In the genomic region with DNA sequence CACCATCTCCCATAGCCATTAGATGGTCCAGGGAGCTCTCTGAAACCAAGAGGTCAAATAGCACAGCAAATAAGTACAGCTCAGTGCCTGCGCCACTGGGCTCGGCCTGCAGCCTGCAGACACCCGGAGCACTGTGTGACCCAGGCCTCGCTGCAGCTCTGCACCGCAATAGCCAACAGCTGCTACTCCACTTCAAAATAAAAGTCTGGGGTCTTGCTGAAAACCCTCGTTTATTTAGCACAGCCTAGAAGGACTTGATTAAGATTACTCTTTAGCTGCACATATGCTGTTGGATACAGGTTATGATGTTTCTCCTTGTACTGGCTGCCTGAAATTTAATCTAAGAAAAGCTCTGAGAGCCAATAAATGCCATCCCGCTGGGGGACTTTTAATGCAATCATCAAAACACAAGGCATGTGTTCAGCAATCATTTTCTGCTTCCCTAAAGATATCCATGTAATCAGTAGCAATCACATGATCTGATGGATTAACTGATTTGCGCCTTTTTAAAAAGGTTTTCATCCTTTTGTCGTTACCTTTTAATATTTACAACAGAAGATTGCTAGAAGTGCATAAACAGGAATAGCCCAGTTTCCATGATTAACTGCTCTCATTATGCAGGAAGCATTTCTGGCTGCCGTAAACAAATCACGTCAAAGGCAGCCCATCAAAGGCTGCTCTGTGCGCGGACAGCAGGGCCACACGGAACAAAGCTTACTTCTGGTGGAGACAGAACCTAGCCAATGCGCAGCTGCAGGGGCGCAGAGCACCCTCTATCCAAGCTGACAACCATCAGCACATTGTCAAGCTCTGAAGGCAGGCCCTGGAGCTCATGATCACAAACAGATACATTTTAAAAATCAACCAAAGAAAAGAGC, we compare ENCODE assay signal across 1 cellular context.
TF ChIP-seq lines count a peak whose summit lies in the region.

No MANE protein-coding gene starts in this region.

TF ChIP-seq in H1, 55 proteins besides CTCF, POLR2A, EP300 and RAD21:
- TF ChIP-seq EZH2 (IDR thresholded peaks at IDR 0.05; ENCODE audit: low read depth, low read length, severe bottlenecking) = no peak
- TF ChIP-seq SIN3A (conservative IDR thresholded peaks at IDR 0.05 in 1 of 2, IDR thresholded peaks at IDR 0.05 in 1 of 2; ENCODE audit: low read depth in 1 of 2, low read length in 2 of 2) = peak; percentile 17 to 56; a peak in 1 of 4 replicates
- TF ChIP-seq RFX5 (IDR thresholded peaks at IDR 0.05; ENCODE audit: borderline replicate concordance, low read depth, low read length) = 0 out of 2 replicates have a peak, but pooled peaks have one; percentile 12
- no peak for TF ChIP-seq BACH1 (IDR thresholded peaks at IDR 0.05; ENCODE audit: low read length)
- peak; percentile 74; the same call in 1 of the 2 replicates for TF ChIP-seq TCF12 (IDR thresholded peaks at IDR 0.05; ENCODE audit: low read depth, low read length)
- 0 out of 2 replicates have a peak, but pooled peaks have one; percentile 21 for TF ChIP-seq RBBP5 (IDR thresholded peaks at IDR 0.05; ENCODE audit: borderline replicate concordance, low read depth, low read length)
- peak; percentile 25 for TF ChIP-seq NANOG (IDR thresholded peaks at IDR 0.05; ENCODE audit: insufficient read depth, low read depth, low read length, poor library complexity, severe bottlenecking)
- peak; percentile 82 for TF ChIP-seq ASH2L (IDR thresholded peaks at IDR 0.05; ENCODE audit: low read length)
- TF ChIP-seq, protein P1, sequence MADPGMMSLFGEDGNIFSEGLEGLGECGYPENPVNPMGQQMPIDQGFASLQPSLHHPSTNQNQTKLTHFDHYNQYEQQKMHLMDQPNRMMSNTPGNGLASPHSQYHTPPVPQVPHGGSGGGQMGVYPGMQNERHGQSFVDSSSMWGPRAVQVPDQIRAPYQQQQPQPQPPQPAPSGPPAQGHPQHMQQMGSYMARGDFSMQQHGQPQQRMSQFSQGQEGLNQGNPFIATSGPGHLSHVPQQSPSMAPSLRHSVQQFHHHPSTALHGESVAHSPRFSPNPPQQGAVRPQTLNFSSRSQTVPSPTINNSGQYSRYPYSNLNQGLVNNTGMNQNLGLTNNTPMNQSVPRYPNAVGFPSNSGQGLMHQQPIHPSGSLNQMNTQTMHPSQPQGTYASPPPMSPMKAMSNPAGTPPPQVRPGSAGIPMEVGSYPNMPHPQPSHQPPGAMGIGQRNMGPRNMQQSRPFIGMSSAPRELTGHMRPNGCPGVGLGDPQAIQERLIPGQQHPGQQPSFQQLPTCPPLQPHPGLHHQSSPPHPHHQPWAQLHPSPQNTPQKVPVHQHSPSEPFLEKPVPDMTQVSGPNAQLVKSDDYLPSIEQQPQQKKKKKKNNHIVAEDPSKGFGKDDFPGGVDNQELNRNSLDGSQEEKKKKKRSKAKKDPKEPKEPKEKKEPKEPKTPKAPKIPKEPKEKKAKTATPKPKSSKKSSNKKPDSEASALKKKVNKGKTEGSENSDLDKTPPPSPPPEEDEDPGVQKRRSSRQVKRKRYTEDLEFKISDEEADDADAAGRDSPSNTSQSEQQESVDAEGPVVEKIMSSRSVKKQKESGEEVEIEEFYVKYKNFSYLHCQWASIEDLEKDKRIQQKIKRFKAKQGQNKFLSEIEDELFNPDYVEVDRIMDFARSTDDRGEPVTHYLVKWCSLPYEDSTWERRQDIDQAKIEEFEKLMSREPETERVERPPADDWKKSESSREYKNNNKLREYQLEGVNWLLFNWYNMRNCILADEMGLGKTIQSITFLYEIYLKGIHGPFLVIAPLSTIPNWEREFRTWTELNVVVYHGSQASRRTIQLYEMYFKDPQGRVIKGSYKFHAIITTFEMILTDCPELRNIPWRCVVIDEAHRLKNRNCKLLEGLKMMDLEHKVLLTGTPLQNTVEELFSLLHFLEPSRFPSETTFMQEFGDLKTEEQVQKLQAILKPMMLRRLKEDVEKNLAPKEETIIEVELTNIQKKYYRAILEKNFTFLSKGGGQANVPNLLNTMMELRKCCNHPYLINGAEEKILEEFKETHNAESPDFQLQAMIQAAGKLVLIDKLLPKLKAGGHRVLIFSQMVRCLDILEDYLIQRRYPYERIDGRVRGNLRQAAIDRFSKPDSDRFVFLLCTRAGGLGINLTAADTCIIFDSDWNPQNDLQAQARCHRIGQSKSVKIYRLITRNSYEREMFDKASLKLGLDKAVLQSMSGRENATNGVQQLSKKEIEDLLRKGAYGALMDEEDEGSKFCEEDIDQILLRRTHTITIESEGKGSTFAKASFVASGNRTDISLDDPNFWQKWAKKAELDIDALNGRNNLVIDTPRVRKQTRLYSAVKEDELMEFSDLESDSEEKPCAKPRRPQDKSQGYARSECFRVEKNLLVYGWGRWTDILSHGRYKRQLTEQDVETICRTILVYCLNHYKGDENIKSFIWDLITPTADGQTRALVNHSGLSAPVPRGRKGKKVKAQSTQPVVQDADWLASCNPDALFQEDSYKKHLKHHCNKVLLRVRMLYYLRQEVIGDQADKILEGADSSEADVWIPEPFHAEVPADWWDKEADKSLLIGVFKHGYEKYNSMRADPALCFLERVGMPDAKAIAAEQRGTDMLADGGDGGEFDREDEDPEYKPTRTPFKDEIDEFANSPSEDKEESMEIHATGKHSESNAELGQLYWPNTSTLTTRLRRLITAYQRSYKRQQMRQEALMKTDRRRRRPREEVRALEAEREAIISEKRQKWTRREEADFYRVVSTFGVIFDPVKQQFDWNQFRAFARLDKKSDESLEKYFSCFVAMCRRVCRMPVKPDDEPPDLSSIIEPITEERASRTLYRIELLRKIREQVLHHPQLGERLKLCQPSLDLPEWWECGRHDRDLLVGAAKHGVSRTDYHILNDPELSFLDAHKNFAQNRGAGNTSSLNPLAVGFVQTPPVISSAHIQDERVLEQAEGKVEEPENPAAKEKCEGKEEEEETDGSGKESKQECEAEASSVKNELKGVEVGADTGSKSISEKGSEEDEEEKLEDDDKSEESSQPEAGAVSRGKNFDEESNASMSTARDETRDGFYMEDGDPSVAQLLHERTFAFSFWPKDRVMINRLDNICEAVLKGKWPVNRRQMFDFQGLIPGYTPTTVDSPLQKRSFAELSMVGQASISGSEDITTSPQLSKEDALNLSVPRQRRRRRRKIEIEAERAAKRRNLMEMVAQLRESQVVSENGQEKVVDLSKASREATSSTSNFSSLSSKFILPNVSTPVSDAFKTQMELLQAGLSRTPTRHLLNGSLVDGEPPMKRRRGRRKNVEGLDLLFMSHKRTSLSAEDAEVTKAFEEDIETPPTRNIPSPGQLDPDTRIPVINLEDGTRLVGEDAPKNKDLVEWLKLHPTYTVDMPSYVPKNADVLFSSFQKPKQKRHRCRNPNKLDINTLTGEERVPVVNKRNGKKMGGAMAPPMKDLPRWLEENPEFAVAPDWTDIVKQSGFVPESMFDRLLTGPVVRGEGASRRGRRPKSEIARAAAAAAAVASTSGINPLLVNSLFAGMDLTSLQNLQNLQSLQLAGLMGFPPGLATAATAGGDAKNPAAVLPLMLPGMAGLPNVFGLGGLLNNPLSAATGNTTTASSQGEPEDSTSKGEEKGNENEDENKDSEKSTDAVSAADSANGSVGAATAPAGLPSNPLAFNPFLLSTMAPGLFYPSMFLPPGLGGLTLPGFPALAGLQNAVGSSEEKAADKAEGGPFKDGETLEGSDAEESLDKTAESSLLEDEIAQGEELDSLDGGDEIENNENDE (IDR thresholded peaks at IDR 0.05; ENCODE audit: insufficient replicate concordance, low read length) = peak; percentile 29
- TF ChIP-seq KDM1A (IDR thresholded peaks at IDR 0.05; ENCODE audit: borderline replicate concordance, low read length) = peak; percentile 23; the same call in 1 of the 2 replicates
- TF ChIP-seq, protein P2, sequence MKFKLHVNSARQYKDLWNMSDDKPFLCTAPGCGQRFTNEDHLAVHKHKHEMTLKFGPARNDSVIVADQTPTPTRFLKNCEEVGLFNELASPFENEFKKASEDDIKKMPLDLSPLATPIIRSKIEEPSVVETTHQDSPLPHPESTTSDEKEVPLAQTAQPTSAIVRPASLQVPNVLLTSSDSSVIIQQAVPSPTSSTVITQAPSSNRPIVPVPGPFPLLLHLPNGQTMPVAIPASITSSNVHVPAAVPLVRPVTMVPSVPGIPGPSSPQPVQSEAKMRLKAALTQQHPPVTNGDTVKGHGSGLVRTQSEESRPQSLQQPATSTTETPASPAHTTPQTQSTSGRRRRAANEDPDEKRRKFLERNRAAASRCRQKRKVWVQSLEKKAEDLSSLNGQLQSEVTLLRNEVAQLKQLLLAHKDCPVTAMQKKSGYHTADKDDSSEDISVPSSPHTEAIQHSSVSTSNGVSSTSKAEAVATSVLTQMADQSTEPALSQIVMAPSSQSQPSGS (IDR thresholded peaks at IDR 0.05; ENCODE audit: low read length) = no peak
- TF ChIP-seq TAF1 (IDR thresholded peaks at IDR 0.05; ENCODE audit: low read depth, low read length) = peak; percentile 50; the same call in 1 of the 2 replicates
- TF ChIP-seq JUND (IDR thresholded peaks at IDR 0.05; ENCODE audit: low read length) = no peak
- 0 out of 2 replicates have a peak, but pooled peaks have one; percentile 11 for TF ChIP-seq CREB1 (IDR thresholded peaks at IDR 0.05)
- TF ChIP-seq EGR1 (IDR thresholded peaks at IDR 0.05; ENCODE audit: borderline replicate concordance, low read depth, low read length) = 0 out of 2 replicates have a peak, but pooled peaks have one; percentile 12
- peak in 1 of 2 experiments; percentile 23; a peak in 1 of 4 replicates for TF ChIP-seq HDAC2 (IDR thresholded peaks at IDR 0.05; ENCODE audit: borderline replicate concordance in 1 of 2, low read depth in 2 of 2, low read length in 2 of 2)
- TF ChIP-seq CBX5 (IDR thresholded peaks at IDR 0.05; ENCODE audit: low read depth, low read length) = no peak
- peak; percentile 41; the same call in 1 of the 2 replicates for TF ChIP-seq NRF1 (IDR thresholded peaks at IDR 0.05; ENCODE audit: low read depth, low read length)
- peak; percentile 23; the same call in 1 of the 2 replicates for TF ChIP-seq SP1 (IDR thresholded peaks at IDR 0.05; ENCODE audit: low read depth, low read length)
